Comparison of ENCODE assay signal across 2 cellular contexts in genomic region chr12:92495108-92495507, GRCh38.
TF ChIP-seq lines count a peak whose summit lies in the region.

No MANE protein-coding gene starts in this region.

TF ChIP-seq in GM12878, 131 proteins besides CTCF, POLR2A, EP300 and RAD21 (continued from another document):
- no peak for TF ChIP-seq E4F1 (IDR thresholded peaks at IDR 0.05; ENCODE audit: borderline replicate concordance, partially characterized antibody)
- TF ChIP-seq RELB (IDR thresholded peaks at IDR 0.05; ENCODE audit: low read depth) = peak; percentile 24; the same call in 1 of the 2 replicates
- TF ChIP-seq HDGF (IDR thresholded peaks at IDR 0.05) = no peak
- TF ChIP-seq EED (IDR thresholded peaks at IDR 0.05; ENCODE audit: low read depth) = peak; percentile 45
- TF ChIP-seq BRCA1 (IDR thresholded peaks at IDR 0.05; ENCODE audit: low read depth, low read length) = no peak
- 0 out of 2 replicates have a peak, but pooled peaks have one; percentile 24 for TF ChIP-seq MTA2 (IDR thresholded peaks at IDR 0.05; ENCODE audit: low read depth)
- TF ChIP-seq NFIC (IDR thresholded peaks at IDR 0.05; ENCODE audit: low read depth, low read length) = 0 out of 2 replicates have a peak, but pooled peaks have one; percentile 36
- no peak for TF ChIP-seq SIX5 (IDR thresholded peaks at IDR 0.05; ENCODE audit: low read depth, low read length, severe bottlenecking)
- TF ChIP-seq SIN3A (IDR thresholded peaks at IDR 0.05; ENCODE audit: low read depth, low read length) = no peak
- no peak for TF ChIP-seq BCL11A (IDR thresholded peaks at IDR 0.05; ENCODE audit: low read depth, low read length)
- peak; percentile 66 for TF ChIP-seq MEF2B (IDR thresholded peaks at IDR 0.05; ENCODE audit: partially characterized antibody, poor library complexity, severe bottlenecking)
- TF ChIP-seq ZNF207 (IDR thresholded peaks at IDR 0.05; ENCODE audit: borderline replicate concordance) = no peak
- TF ChIP-seq SREBF1 (IDR thresholded peaks at IDR 0.05; ENCODE audit: low read length) = no peak
- no peak for TF ChIP-seq TARDBP (IDR thresholded peaks at IDR 0.05; ENCODE audit: borderline replicate concordance)
- TF ChIP-seq ZNF274 (IDR thresholded peaks at IDR 0.05; ENCODE audit: insufficient read depth, insufficient read length) = no peak
- peak; percentile 61 for TF ChIP-seq IKZF1 (conservative IDR thresholded peaks at IDR 0.05)
- TF ChIP-seq TAF1 (IDR thresholded peaks at IDR 0.05; ENCODE audit: borderline replicate concordance, low read depth, low read length) = no peak
- peak; percentile 29 for TF ChIP-seq SKIL (IDR thresholded peaks at IDR 0.05; ENCODE audit: low read depth, poor library complexity, severe bottlenecking)
- 0 out of 2 replicates have a peak, but pooled peaks have one; percentile 14 for TF ChIP-seq NBN (IDR thresholded peaks at IDR 0.05)
- TF ChIP-seq PKNOX1 (IDR thresholded peaks at IDR 0.05) = 0 out of 2 replicates have a peak, but pooled peaks have one; percentile 61
- TF ChIP-seq IKZF2 (IDR thresholded peaks at IDR 0.05) = peak; percentile 66 to 75

TF ChIP-seq in neural cell, 6 proteins besides CTCF, POLR2A, EP300 and RAD21 (continued from another document):
- peak; percentile 80 for TF ChIP-seq REST (IDR thresholded peaks at IDR 0.05; ENCODE audit: borderline replicate concordance)
- TF ChIP-seq MXI1 (conservative IDR thresholded peaks at IDR 0.05; ENCODE audit: poor library complexity, severe bottlenecking) = no peak
- TF ChIP-seq TAF1 (IDR thresholded peaks at IDR 0.05; ENCODE audit: low read depth) = no peak
- no peak for TF ChIP-seq POLR2AphosphoS5 (IDR thresholded peaks at IDR 0.05)
TF ChIP-seq in neural cell: peak in this region for 1.
